ENCODE assay signal across 15 cellular contexts in the genomic region with DNA sequence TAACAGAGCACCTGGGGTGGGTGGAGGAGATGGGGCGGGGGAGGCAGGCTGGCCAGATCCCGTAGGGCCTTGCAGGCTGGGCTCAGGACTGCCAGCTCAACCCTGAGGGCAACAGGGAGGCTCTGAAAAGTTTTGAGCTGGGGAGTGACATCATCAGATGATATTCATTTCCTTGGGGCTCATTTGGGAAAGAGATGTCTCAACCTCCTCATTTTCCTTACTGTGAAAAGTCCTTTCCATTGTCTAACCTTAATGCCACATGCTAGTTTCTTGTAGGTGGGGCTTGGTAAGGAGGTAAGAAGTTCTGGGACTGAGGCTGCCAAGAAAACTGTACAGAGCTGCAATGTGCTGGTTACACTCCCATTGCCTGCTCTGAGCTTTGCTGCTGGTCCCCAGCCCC. TPM values are rescaled to one million over a fixed set of nuclear protein-coding genes. Genes with fewer than 3 reads are reported as not detected.
A peak's percentile ranks its signal among the peaks of the same experiment; 100 is the strongest.
DNase-seq lines count a peak whose midpoint lies in the region; ATAC-seq and TF ChIP-seq lines count a peak whose summit lies in the region.
"Had no signal": no experiment of that assay in that cellular context is flagged by ENCODE, and none has a peak within 500 bp of the region (broad histone marks: within the 10 kb centered on the region; RNA-seq: fewer than 3 reads in every experiment).

No MANE protein-coding gene starts in this region.

- no peak for TF ChIP-seq POLR2A in uterus (IDR thresholded peaks at IDR 0.05)

- no peaks in the 10 kb centered on the region for H3K9me3 Mint-ChIP-seq in HFFc6
- H3K9me3 Mint-ChIP-seq: activated CD4-positive, alpha-beta T cell treated with anti-CD3 and anti-CD28 coated beads, Interleukin-2, amount 10 ng/mL, durations not matched to agents 7 days and 5 days; activated T-helper 2 cell treated with anti-CD3 and anti-CD28 coated beads, Interferon-gamma antibody, Interleukin-2, Interleukin-4, amounts not matched to agents 10 μg/mL and 5 μg/mL and 100 μg/mL, durations not matched to agents 14 hours and 24 hours and 36 hours; stimulated activated naive CD8-positive, alpha-beta T cell treated with anti-CD3 and anti-CD28 coated beads, Interleukin-15, Interleukin-2, amounts not matched to agents 100 ng/mL and 50 ng/mL, for 24 hours had no signal

- H3K79me2 ChIP-seq in mesendoderm (ENCODE audit: control insufficient read depth, insufficient read depth, low read length) = no peaks in the 10 kb centered on the region

- no peak overlapping the region for H2AK5ac ChIP-seq in mesendoderm (ENCODE audit: low read length)

- H3K36me3 ChIP-seq in mesendoderm (ENCODE audit: control insufficient read depth, insufficient read depth, low read length) (no peaks in the 10 kb centered on the region), uterus (no peaks in the 10 kb centered on the region)

- H3K4me1 ChIP-seq in mesendoderm (ENCODE audit: control insufficient read depth, low read depth, low read length) (peaks cover 9% of the 10 kb centered on the region), uterus (no peaks in the 10 kb centered on the region)

- no CpG with 5 or more reads among the region's 2 CpGs for WGBS in mesendoderm (ENCODE audit: extremely low coverage, insufficient coverage, low lambda C conversion rate)

- H2BK120ac ChIP-seq in mesendoderm (ENCODE audit: low read depth, low read length) = peak overlapping the region; percentile 7

- H3K4me3 ChIP-seq in mesendoderm (ENCODE audit: low read length) (no peak overlapping the region), uterus (no peak overlapping the region)
- H3K4me3 ChIP-seq: mucosa of descending colon had no signal

- H3K9me3 ChIP-seq in uterus = no peaks in the 10 kb centered on the region
- H3K9me3 ChIP-seq: mucosa of descending colon had no signal

- H3K23ac ChIP-seq in mesendoderm (ENCODE audit: low read length) = no peak overlapping the region

- no peak overlapping the region for H3K4ac ChIP-seq in mesendoderm (ENCODE audit: low read depth, low read length)

- H3K79me1 ChIP-seq in mesendoderm (ENCODE audit: low read length) = peaks cover 1% of the 10 kb centered on the region

- peak overlapping the region; percentile 37 for H2BK5ac ChIP-seq in mesendoderm (ENCODE audit: low read length)

- DNase-seq in HFFc6 (peak; percentile 41), dedifferentiated amniotic fluid mesenchymal stem cell (ENCODE audit: extremely low spot score) (peak; percentile 35), mesendoderm (peak; percentile 69), uterus (no peak), NCI-H345 (lab: John Stamatoyannopoulos, UW) (no peak), glomerular visceral epithelial cell (ENCODE audit: extremely low spot score) (no peak)
- DNase-seq: activated CD4-positive, alpha-beta T cell treated with anti-CD3 and anti-CD28 coated beads, Interleukin-2, amount 10 ng/mL, durations not matched to agents 7 days and 5 days; NCI-H2227 treated with DMSO at 0.1 percent for 48 hours; stimulated activated CD4-positive, alpha-beta T cell treated with anti-CD3 and anti-CD28 coated beads, Interleukin-4, amount 100 ng/mL, for 4 hours; T-helper 17 cell had no signal

- H3K4me2 ChIP-seq in mesendoderm (ENCODE audit: low read length) = no peak overlapping the region

- peaks cover 5% of the 10 kb centered on the region; the same call in 1 of the 2 replicates for H3K27me3 Mint-ChIP-seq in HFFc6 (ENCODE audit: insufficient read depth)
- H3K27me3 Mint-ChIP-seq: T-helper 17 cell had no signal

- intact Hi-C loops in uterus (cut with DNase I; ENCODE audit: low total_unique reads) = no loop called here

- peak overlapping the region; percentile 23 for H3K9ac ChIP-seq in mesendoderm (ENCODE audit: low read length)

- no peaks in the 10 kb centered on the region for H3K36me3 Mint-ChIP-seq in HFFc6 (ENCODE audit: low read depth)
- H3K36me3 Mint-ChIP-seq: brain had no signal

- no peak overlapping the region for H4K5ac ChIP-seq in mesendoderm (ENCODE audit: low read length)

- H4K8ac ChIP-seq in mesendoderm (ENCODE audit: low read depth, low read length) = no peak overlapping the region

- H3K4me1 Mint-ChIP-seq in HFFc6 (ENCODE audit: low read depth) = peaks cover 39% of the 10 kb centered on the region

- TF ChIP-seq CTCF in HFFc6 (IDR thresholded peaks at IDR 0.05) (no peak), uterus (IDR thresholded peaks at IDR 0.05) (no peak)

- peak overlapping the region; percentile 65 for H3K27ac Mint-ChIP-seq in HFFc6
- H3K27ac Mint-ChIP-seq: activated CD4-positive, alpha-beta T cell treated with anti-CD3 and anti-CD28 coated beads, Interleukin-2, amount 10 ng/mL, durations not matched to agents 7 days and 5 days; activated T-helper 2 cell treated with anti-CD3 and anti-CD28 coated beads, Interferon-gamma antibody, Interleukin-2, Interleukin-4, amounts not matched to agents 10 μg/mL and 5 μg/mL and 100 μg/mL, durations not matched to agents 14 hours and 24 hours and 36 hours; brain had no signal

- H3K27me3 ChIP-seq in mesendoderm (ENCODE audit: insufficient read depth, low read length, poor library complexity) (no peaks in the 10 kb centered on the region), uterus (no peaks in the 10 kb centered on the region)

- H3K27ac ChIP-seq in mesendoderm (ENCODE audit: low read depth, low read length) (no peak overlapping the region), uterus (peak overlapping the region; percentile 42 to 79)

- H3K4me3 Mint-ChIP-seq in HFFc6 = no peak overlapping the region
- H3K4me3 Mint-ChIP-seq: activated CD4-positive, alpha-beta T cell treated with anti-CD3 and anti-CD28 coated beads, Interleukin-2, amount 10 ng/mL, durations not matched to agents 7 days and 5 days; brain; stimulated activated naive CD8-positive, alpha-beta T cell treated with anti-CD3 and anti-CD28 coated beads, Interleukin-15, Interleukin-2, amounts not matched to agents 100 ng/mL and 50 ng/mL, for 24 hours; T-helper 17 cell had no signal

- peak overlapping the region; percentile 30 for H3K18ac ChIP-seq in mesendoderm (ENCODE audit: low read length)

- no peak for ATAC-seq in GM21367 (IDR thresholded peaks at IDR 0.05; ENCODE audit: unreplicated experiment)
- ATAC-seq: T-helper 17 cell had no signal

- no peak overlapping the region for H2BK15ac ChIP-seq in mesendoderm (replicated peaks; ENCODE audit: low read depth)

- peak overlapping the region; percentile 69 for H3K56ac ChIP-seq in mesendoderm (ENCODE audit: low read length)

RNA-seq across cellular contexts. Expression of gene TNS4, which starts 3.7 kb away (rescaled TPM):
- total RNA-seq in HFFc6 (2021; fragmentation: NEBNext Ultra II Directional; extraction: Animal tissue kit (Norgen Biotek cat#: 25700)) = under 1 TPM in 1 of 6 experiments, not detected in 5; 0.17 TPM
- polyA plus RNA-seq in mesendoderm (2013, experiment 1 of 2) = 5.7 TPM
- polyA plus RNA-seq in mesendoderm (2013, experiment 2 of 2) = 4.9 TPM
- 1 to 10 TPM in 1 of 4 donors, under 1 TPM in 2, not detected in 1; 0.09 to 2.6 (median 0.28) TPM for total RNA-seq in uterus

RNA-seq across cellular contexts. Expression of gene IGFBP4, which starts 54.5 kb away (rescaled TPM):
- total RNA-seq in HFFc6 (2021; fragmentation: NEBNext Ultra II Directional; extraction: Animal tissue kit (Norgen Biotek cat#: 25700)) = 100 to 1,000 TPM; 575 to 816 (median 659) TPM
- 39.6 TPM for polyA plus RNA-seq in mesendoderm (2013, experiment 1 of 2)
- polyA plus RNA-seq in mesendoderm (2013, experiment 2 of 2) = 39.0 TPM
- total RNA-seq in uterus = 1,000 to 10,000 TPM in 1 of 4 donors, 100 to 1,000 TPM in 3; 331 to 1,351 (median 418) TPM

Comparison
In these comparisons a context has a peak if more than half of its experiments do, and no peak if none do; other contexts are left out.
1. DNase-seq: peak in HFFc6 (single experiment), dedifferentiated amniotic fluid mesenchymal stem cell (single experiment) and mesendoderm (single experiment); none in uterus (0 of 2), NCI-H345 (single experiment) and glomerular visceral epithelial cell (single experiment).